22 cellular contexts compared by ENCODE assay signal in genomic region chr17:18888766-18889290, GRCh38. TPM values are rescaled to one million over a fixed set of nuclear protein-coding genes. Genes with fewer than 3 reads are reported as not detected.
DNase-seq lines count a peak whose midpoint lies in the region; ATAC-seq, FAIRE-seq and TF ChIP-seq lines count a peak whose summit lies in the region.
"Had no signal": no experiment of that assay in that cellular context is flagged by ENCODE, and none has a peak within 500 bp of the region (broad histone marks: within the 10 kb centered on the region; RNA-seq: fewer than 3 reads in every experiment).

No MANE protein-coding gene starts in this region.

- no peaks in the 10 kb centered on the region for H3K27me3 ChIP-seq in CD8-positive, alpha-beta T cell (ENCODE audit: insufficient read depth, low read length)
- no peaks in the 10 kb centered on the region for H3K27me3 ChIP-seq in SU-DHL-6 (ENCODE audit: low read length)
- no peaks in the 10 kb centered on the region for H3K27me3 ChIP-seq in H7 (ENCODE audit: control insufficient read depth, insufficient read depth, low read length)
- no peaks in the 10 kb centered on the region for H3K27me3 ChIP-seq in Karpas-422 (ENCODE audit: low read length)
- H3K27me3 ChIP-seq: MG63 had no signal

- H3K4me3 Mint-ChIP-seq in CD8-positive, alpha-beta T cell, result no peak overlapping the region
- H3K4me3 Mint-ChIP-seq: CD8-positive, alpha-beta memory T cell; T-cell had no signal

- H2AFZ ChIP-seq in SU-DHL-6 (ENCODE audit: low read depth, low read length, severe bottlenecking), result no peak overlapping the region
- no peak overlapping the region for H2AFZ ChIP-seq in Karpas-422 (ENCODE audit: low read length)

- H3K9me2 ChIP-seq in SU-DHL-6 (replicated peaks; ENCODE audit: insufficient read depth, low read length) (no peaks in the 10 kb centered on the region), Karpas-422 (replicated peaks; ENCODE audit: insufficient read depth, low read length) (no peaks in the 10 kb centered on the region)
- H3K9me2 ChIP-seq: SK-N-SH had no signal

- no peak for TF ChIP-seq CTCF in CD8-positive, alpha-beta T cell (IDR thresholded peaks at IDR 0.05)
- no peak for TF ChIP-seq CTCF in SU-DHL-6 (IDR thresholded peaks at IDR 0.05; ENCODE audit: insufficient read depth, low read length, poor library complexity, severe bottlenecking)
- no peak for TF ChIP-seq CTCF in kidney (IDR thresholded peaks at IDR 0.05; ENCODE audit: borderline replicate concordance, extremely low read depth, insufficient read depth)

- H3K36me3 ChIP-seq in CD8-positive, alpha-beta T cell (ENCODE audit: insufficient read depth, low read length), result peaks cover 20% of the 10 kb centered on the region
- H3K36me3 ChIP-seq in SU-DHL-6 (ENCODE audit: low read length), result peaks cover 34% of the 10 kb centered on the region
- H3K36me3 ChIP-seq in kidney (ENCODE audit: control insufficient read depth in 1 of 2, insufficient read depth in 2 of 2, low read length in 2 of 2), result peaks cover 10 to 12% of the 10 kb centered on the region in 2 donors
- H3K36me3 ChIP-seq in H7 (replicated peaks; ENCODE audit: control insufficient read depth, insufficient read depth, low read length), result peaks cover 13% of the 10 kb centered on the region
- H3K36me3 ChIP-seq in Karpas-422 (ENCODE audit: insufficient read depth, low read length), result peaks cover 65% of the 10 kb centered on the region
- H3K36me3 ChIP-seq: MG63 had no signal

- intact Hi-C loops in CD8-positive, alpha-beta T cell (cut with DNase I, micrococcal nuclease), result no loop called here
- intact Hi-C loops in kidney (cut with DNase I), result no loop called here

- no peak overlapping the region for H3K4me3 ChIP-seq in CD8-positive, alpha-beta T cell (ENCODE audit: low read depth, low read length)
- no peak overlapping the region for H3K4me3 ChIP-seq in SU-DHL-6 (ENCODE audit: insufficient read depth, low read length, poor library complexity, severe bottlenecking)
- no peak overlapping the region for H3K4me3 ChIP-seq in kidney (ENCODE audit: low read length in 2 of 2)
- H3K4me3 ChIP-seq in H7 (ENCODE audit: insufficient read depth, low read depth, low read length), result no peak overlapping the region
- no peak overlapping the region for H3K4me3 ChIP-seq in Karpas-422 (ENCODE audit: low read length)
- H3K4me3 ChIP-seq: HAP-1, MG63 had no signal

- no peaks in the 10 kb centered on the region for H3K27me3 Mint-ChIP-seq in CD8-positive, alpha-beta T cell (ENCODE audit: low read depth)
- H3K27me3 Mint-ChIP-seq: CD8-positive, alpha-beta memory T cell; T-cell had no signal

- H3K79me2 ChIP-seq in SU-DHL-6 (ENCODE audit: insufficient read depth, low read length) (peaks cover 11% of the 10 kb centered on the region; the same call in 1 of the 2 replicates), Karpas-422 (ENCODE audit: low read length) (peaks cover 13% of the 10 kb centered on the region)

- no peaks in the 10 kb centered on the region for H3K9me3 Mint-ChIP-seq in CD8-positive, alpha-beta T cell
- H3K9me3 Mint-ChIP-seq: CD8-positive, alpha-beta memory T cell; T-cell had no signal

- H3K36me3 Mint-ChIP-seq in CD8-positive, alpha-beta T cell, result peaks cover 64% of the 10 kb centered on the region

- peaks cover 17% of the 10 kb centered on the region; the same call in 1 of the 2 replicates for H3F3A ChIP-seq in SU-DHL-6 (ENCODE audit: insufficient read depth)

- no peak overlapping the region for H3K27ac ChIP-seq in CD8-positive, alpha-beta T cell (ENCODE audit: low read depth, low read length)
- H3K27ac ChIP-seq in SU-DHL-6 (ENCODE audit: low read depth, low read length) (peak overlapping the region; percentile 50; the same call in 1 of the 2 replicates), kidney (ENCODE audit: low read depth in 2 of 2, low read length in 2 of 2) (no peak overlapping the region), Karpas-422 (ENCODE audit: low read length) (no peak overlapping the region)

- ATAC-seq in CD8-positive, alpha-beta T cell, result no peak
- no peak for ATAC-seq in HG03342 (IDR thresholded peaks at IDR 0.05; ENCODE audit: unreplicated experiment)
- ATAC-seq: T-cell had no signal

- H3K4me1 ChIP-seq in CD8-positive, alpha-beta T cell (ENCODE audit: insufficient read depth, low read length), result no peaks in the 10 kb centered on the region
- H3K4me1 ChIP-seq in kidney (ENCODE audit: control insufficient read depth in 1 of 2, insufficient read depth in 1 of 2, low read depth in 1 of 2, low read length in 2 of 2) (peaks cover 0 to 10% of the 10 kb centered on the region in 2 donors), Karpas-422 (ENCODE audit: low read length) (peaks cover 8% of the 10 kb centered on the region; the same call in 1 of the 2 replicates)
- H3K4me1 ChIP-seq: HAP-1 had no signal

- peaks cover 19% of the 10 kb centered on the region for H3K4me1 Mint-ChIP-seq in CD8-positive, alpha-beta T cell (ENCODE audit: low read depth)

- peak; percentile 32 for FAIRE-seq in kidney (lab: Jason Lieb, UNC)
- FAIRE-seq: HTR-8/SVneo had no signal

- H3K27ac Mint-ChIP-seq in CD8-positive, alpha-beta T cell, result peak overlapping the region; percentile 28

- H3K9ac ChIP-seq in SU-DHL-6 (ENCODE audit: low read length) (no peak overlapping the region), kidney (ENCODE audit: low read length in 2 of 2) (no peak overlapping the region), Karpas-422 (ENCODE audit: low read length) (no peak overlapping the region)
- H3K9ac ChIP-seq: SK-N-SH had no signal

- H4K20me1 ChIP-seq in SU-DHL-6 (ENCODE audit: low read depth, low read length), result no peaks in the 10 kb centered on the region
- H4K20me1 ChIP-seq in Karpas-422 (ENCODE audit: insufficient read depth, low read depth, low read length), result no peaks in the 10 kb centered on the region

- POLR2A ChIA-PET in CD8-positive, alpha-beta T cell (lab: Charles Lee), result no interaction called here

- CTCF ChIA-PET in CD8-positive, alpha-beta T cell (lab: Charles Lee), result interaction anchor here (1.4 kb wide), 1 partner anchor 72 kb away, joined by 3 read pairs; no protein-coding TSS in a partner anchor

- H3K4me2 ChIP-seq in SU-DHL-6 (ENCODE audit: low read depth, low read length, poor library complexity, severe bottlenecking) (no peak overlapping the region), Karpas-422 (ENCODE audit: low read depth, low read length, poor library complexity, severe bottlenecking) (no peak overlapping the region)
- H3K4me2 ChIP-seq: SK-N-SH had no signal

- no peak for DNase-seq in CD8-positive, alpha-beta T cell
- DNase-seq in kidney (no peak), pulmonary artery endothelial cell (ENCODE audit: low read depth, low spot score) (peak; percentile 2), H7 (no peak), Karpas-422 (no peak)
- DNase-seq in stimulated activated naive CD4-positive, alpha-beta T cell treated with Interleukin-2 at 50 U/mL for 16 hours (lab: John Stamatoyannopoulos, UW), result no peak
- DNase-seq: CD8-positive, alpha-beta memory T cell; DMS53; IMR-90; Kasumi-1; MG63; NCI-H1048; NCI-H1436; NCI-H2029; NCI-H526; SHP77; SK-N-SH; T-cell had no signal

- H3K9me3 ChIP-seq in CD8-positive, alpha-beta T cell (ENCODE audit: low read length), result no peaks in the 10 kb centered on the region
- H3K9me3 ChIP-seq in SU-DHL-6 (ENCODE audit: insufficient read depth, low read length) (no peaks in the 10 kb centered on the region), kidney (ENCODE audit: control insufficient read depth in 1 of 2, low read length in 2 of 2) (no peaks in the 10 kb centered on the region), Karpas-422 (ENCODE audit: low read length) (no peaks in the 10 kb centered on the region)
- H3K9me3 ChIP-seq: HAP-1, MG63, SK-N-SH had no signal

RNA-seq across cellular contexts. Expression of gene PRPSAP2, which starts 30.9 kb away (rescaled TPM):
- 10 to 100 TPM; 23.8 to 28.7 TPM for total RNA-seq in CD8-positive, alpha-beta T cell
- total RNA-seq in kidney, result 30.6 TPM
- polyA plus RNA-seq in kidney (ENCODE audit: insufficient read depth, low read depth, low replicate concordance), result 32.0 TPM
- 37.5 and 47.0 TPM in 2 replicates for total RNA-seq in pulmonary artery endothelial cell
- total RNA-seq in H7 (2014; rRNA removed; shearing (Covaris generic)), result 62.9 and 68.6 TPM in 2 replicates
- total RNA-seq in Karpas-422 (2014; rRNA removed; shearing (Covaris generic); ENCODE audit: low replicate concordance), result 114 and 181 TPM in 2 replicates
